In genomic region chr21:45471229-45472052, GRCh38 we compare ENCODE assay signal across 8 cellular contexts.
DNase-seq lines count a peak whose midpoint lies in the region; ATAC-seq, FAIRE-seq and TF ChIP-seq lines count a peak whose summit lies in the region.

No MANE protein-coding gene starts in this region.

- H3K27me3 ChIP-seq in keratinocyte (ENCODE audit: control insufficient read depth, extremely low read depth, insufficient read depth, low read length) (no peaks in the 10 kb centered on the region), stomach (peaks cover 0 to 23% (median 0%) of the 10 kb centered on the region in 3 donors)

- FAIRE-seq in keratinocyte (lab: Jason Lieb, UNC): peak; percentile 97

- in situ Hi-C loops in astrocyte of the cerebellum (cut with HindIII; ENCODE audit: low sequenced_read_pairs): loop anchor here (25.0 kb wide), 1 partner anchor 134 kb away; no protein-coding TSS in a partner anchor

- no peak for TF ChIP-seq EP300 in stomach (IDR thresholded peaks at IDR 0.05)

- POLR2A ChIA-PET in HEK293 (lab: Yijun Ruan, JAX): no interaction called here

- ATAC-seq in HG03039 (IDR thresholded peaks at IDR 0.05; ENCODE audit: unreplicated experiment) (no peak), GM18517 (IDR thresholded peaks at IDR 0.05; ENCODE audit: unreplicated experiment) (no peak), HG02642 (IDR thresholded peaks at IDR 0.05; ENCODE audit: poor library complexity, unreplicated experiment) (no peak)

- CTCF ChIA-PET in HEK293 (lab: Yijun Ruan, JAX): interaction anchor here (0.9 kb wide), 1 partner anchor 9 kb away, joined by 4 read pairs; no protein-coding TSS in a partner anchor

- H3K9ac ChIP-seq in keratinocyte (ENCODE audit: control insufficient read depth, extremely low read depth, insufficient read depth, low read length): peak overlapping the region; percentile 60

- H3K4me1 ChIP-seq in HEK293 (ENCODE audit: control insufficient read depth, insufficient read depth, low read length) (peaks cover 5% of the 10 kb centered on the region), keratinocyte (ENCODE audit: control insufficient read depth, extremely low read depth, insufficient read depth, low read length) (peaks cover 31% of the 10 kb centered on the region), stomach (peaks cover 15 to 44% (median 23%) of the 10 kb centered on the region in 4 donors)

- DNase-seq in astrocyte of the cerebellum (ENCODE audit: low read depth): peak; percentile 81
- DNase-seq in keratinocyte (ENCODE audit: low read depth, low spot score): peak; percentile 42
- no peak for DNase-seq in stomach
- DNase-seq in NCI-H82 (lab: John Stamatoyannopoulos, UW): no peak

- H3K9me1 ChIP-seq in keratinocyte (ENCODE audit: control insufficient read depth, extremely low read depth, insufficient read depth, low read length): no peaks in the 10 kb centered on the region

- intact Hi-C loops in stomach (cut with DNase I; ENCODE audit: low total_unique reads): no loop called here

- TF ChIP-seq CTCF in HEK293 (tag by site-specific recombination; IDR thresholded peaks at IDR 0.05): no peak
- TF ChIP-seq CTCF in astrocyte of the cerebellum (IDR thresholded peaks at IDR 0.05; ENCODE audit: low read depth, low read length, missing control alignments): no peak
- TF ChIP-seq CTCF in keratinocyte (optimal IDR thresholded peaks at IDR 0.05 in 1 of 3, IDR thresholded peaks at IDR 0.05 in 1 of 3, conservative IDR thresholded peaks at IDR 0.05 in 1 of 3; ENCODE audit: extremely low read depth in 1 of 3, insufficient read depth in 2 of 3, low read length in 3 of 3): no peak
- TF ChIP-seq CTCF in stomach (IDR thresholded peaks at IDR 0.05): no peak

- H3K9me3 ChIP-seq in HEK293 (ENCODE audit: control insufficient read depth, insufficient read depth, low read depth, low read length) (no peaks in the 10 kb centered on the region), keratinocyte (ENCODE audit: control insufficient read depth, low read depth, low read length) (no peaks in the 10 kb centered on the region), stomach (no peaks in the 10 kb centered on the region)

- peak overlapping the region; percentile 93 for H3K4me2 ChIP-seq in keratinocyte (ENCODE audit: control insufficient read depth, extremely low read depth, insufficient read depth, low read depth, low read length)

- no peaks in the 10 kb centered on the region for H3K79me2 ChIP-seq in keratinocyte (ENCODE audit: control insufficient read depth, insufficient read depth, low read length)

- H3K36me3 ChIP-seq in HEK293 (ENCODE audit: control insufficient read depth in 2 of 2, insufficient read depth in 1 of 2, low read length in 2 of 2) (peaks cover under 1 to 38% of the 10 kb centered on the region in 2 experiments; a peak in 2 of 3 replicates), keratinocyte (ENCODE audit: control insufficient read depth in 2 of 2, extremely low read depth in 1 of 2, insufficient read depth in 2 of 2, low read length in 2 of 2) (peaks cover 3 to 4% of the 10 kb centered on the region in 2 experiments), stomach (peaks cover 0 to 37% (median 25%) of the 10 kb centered on the region in 4 donors)

- TF ChIP-seq POLR2A in stomach (IDR thresholded peaks at IDR 0.05): no peak

- H3K4me3 ChIP-seq in HEK293 (ENCODE audit: low read depth, low read length) (no peak overlapping the region), astrocyte of the cerebellum (ENCODE audit: low read depth, low read length) (no peak overlapping the region), keratinocyte (ENCODE audit: control insufficient read depth in 2 of 3, extremely low read depth in 1 of 3, insufficient read depth in 2 of 3, low read depth in 1 of 3, low read length in 3 of 3) (peak overlapping the region in 2 of 3 experiments; percentile 40 to 49), stomach (peak overlapping the region in 2 of 4 donors; percentile 8 to 16)

- WGBS in stomach, 5 donors: 28 to 41% (median 32%) methylated on average over 24 to 26 of the region's 26 CpGs

- H4K20me1 ChIP-seq in keratinocyte (ENCODE audit: control insufficient read depth, extremely low read depth, insufficient read depth, low read length): no peaks in the 10 kb centered on the region

- peak overlapping the region; percentile 69 for H2AFZ ChIP-seq in keratinocyte (ENCODE audit: control insufficient read depth, low read length)

- H3K27ac ChIP-seq in HEK293 (ENCODE audit: extremely low read depth, low read depth, low read length) (no peak overlapping the region), keratinocyte (ENCODE audit: control insufficient read depth, insufficient read depth, low read length) (peak overlapping the region; percentile 75), stomach (peak overlapping the region; percentile 75 to 88 (median 77))

- dilution Hi-C loops in keratinocyte (cut with MboI; ENCODE audit: extremely low pct_ligation_motif_present, low sequenced_read_pairs): no loop called here

TF ChIP-seq in HEK293, 187 proteins besides CTCF, POLR2A, EP300 and RAD21:
- TF ChIP-seq ZIC2 (tag by site-specific recombination; IDR thresholded peaks at IDR 0.05): peak; percentile 79
- TF ChIP-seq KLF1 (tag by site-specific recombination; IDR thresholded peaks at IDR 0.05): no peak

Comparison
In these comparisons a context has a peak if more than half of its experiments do, and no peak if none do; other contexts are left out.
1. H3K4me3 ChIP-seq: peak in keratinocyte (2 of 3); none in HEK293 (single experiment) and astrocyte of the cerebellum (single experiment).
2. DNase-seq: peak in astrocyte of the cerebellum (single experiment) and keratinocyte (single experiment); none in stomach (single experiment) and NCI-H82 (single experiment).